In genomic region chr4:45701616-45702015, GRCh38 we compare ENCODE assay signal across 31 cellular contexts.
"Had no signal": no experiment of that assay in that cellular context is flagged by ENCODE, and none has a peak within 500 bp of the region (broad histone marks: within the 10 kb centered on the region; RNA-seq: fewer than 3 reads in every experiment).

No MANE protein-coding gene starts in this region.

- DNase-seq: activated CD4-positive, alpha-beta memory T cell treated with anti-CD3 and anti-CD28 coated beads, Interleukin-2, amount 10 ng/mL, durations not matched to agents 7 days and 5 days; activated CD4-positive, alpha-beta T cell treated with anti-CD3 and anti-CD28 coated beads for 1 hour; activated CD4-positive, alpha-beta T cell treated with anti-CD3 and anti-CD28 coated beads for 4 hours; activated CD4-positive, alpha-beta T cell treated with anti-CD3 and anti-CD28 coated beads, Interleukin-2, amount 10 ng/mL, durations not matched to agents 7 days and 5 days; activated CD4-positive, alpha-beta T cell treated with anti-CD3 and anti-CD28 coated beads, Interleukin-2, amount 50 U/mL, for 4 hours; activated CD4-positive, CD25-positive, alpha-beta regulatory T cell; activated CD8-positive, alpha-beta memory T cell treated with anti-CD3 and anti-CD28 coated beads, Interleukin-2, amount 50 U/mL, for 48 hours; activated gamma-delta T cell; activated naive CD4-positive, alpha-beta T cell; activated naive CD4-positive, alpha-beta T cell treated with anti-CD3 and anti-CD28 coated beads, Interleukin-2, amount 10 ng/mL, durations not matched to agents 7 days and 5 days; activated naive CD8-positive, alpha-beta T cell treated with anti-CD3 and anti-CD28 coated beads, Interleukin-2, amount 10 ng/mL, durations not matched to agents 7 days and 5 days; activated T-cell treated with anti-CD3 and anti-CD28 coated beads for 4 hours; activated T-cell treated with anti-CD3 and anti-CD28 coated beads, Interleukin-2, amount 50 U/mL, for 24 hours; activated T-cell treated with anti-CD3 and anti-CD28 coated beads, Interleukin-2, amount 50 U/mL, for 72 hours; central memory CD4-positive, alpha-beta T cell; cortex of kidney; dermis blood vessel endothelial cell; effector CD4-positive, alpha-beta T cell; effector memory CD8-positive, alpha-beta T cell; erythroblast; foreskin keratinocyte; gastrocnemius medialis; glutamatergic neuron; heart left ventricle; T-helper 2 cell had no signal

- H3K4me1 ChIP-seq: ascending aorta, breast epithelium, esophagus muscularis mucosa, foreskin keratinocyte, gastrocnemius medialis, heart left ventricle had no signal

- H3K36me3 ChIP-seq: ascending aorta, breast epithelium, cardiac muscle cell, esophagus muscularis mucosa, gastrocnemius medialis, heart left ventricle had no signal

- H3K9me3 ChIP-seq: ascending aorta, breast epithelium, esophagus muscularis mucosa, gastrocnemius medialis had no signal

- H3K4me3 Mint-ChIP-seq: activated CD4-positive, alpha-beta memory T cell treated with anti-CD3 and anti-CD28 coated beads, Interleukin-2, amount 10 ng/mL, durations not matched to agents 7 days and 5 days; activated CD4-positive, alpha-beta T cell treated with anti-CD3 and anti-CD28 coated beads, Interleukin-2, amount 10 ng/mL, durations not matched to agents 7 days and 5 days; activated naive CD4-positive, alpha-beta T cell treated with anti-CD3 and anti-CD28 coated beads, Interleukin-2, amount 10 ng/mL, durations not matched to agents 7 days and 5 days; activated naive CD8-positive, alpha-beta T cell treated with anti-CD3 and anti-CD28 coated beads, Interleukin-2, amount 10 ng/mL, durations not matched to agents 7 days and 5 days; activated T-cell treated with anti-CD3 and anti-CD28 coated beads, Interleukin-2, amount 50 U/mL, for 24 hours; activated T-cell treated with anti-CD3 and anti-CD28 coated beads, Interleukin-2, amount 50 U/mL, for 72 hours; brain; effector memory CD8-positive, alpha-beta T cell had no signal

- H3K27me3 ChIP-seq: ascending aorta, breast epithelium, cardiac muscle cell, esophagus muscularis mucosa, foreskin keratinocyte, gastrocnemius medialis, heart left ventricle had no signal

- ATAC-seq: activated naive CD4-positive, alpha-beta T cell treated with anti-CD3 and anti-CD28 coated beads, Interleukin-2, amount 50 U/mL, for 72 hours; activated T-cell treated with anti-CD3 and anti-CD28 coated beads, Interleukin-2, amount 50 U/mL, for 72 hours; effector memory CD8-positive, alpha-beta T cell; foreskin keratinocyte; gastrocnemius medialis; heart left ventricle had no signal

- H3K4me3 ChIP-seq: ascending aorta, breast epithelium, cardiac muscle cell, esophagus muscularis mucosa, gastrocnemius medialis, heart left ventricle had no signal

- H3K4me1 Mint-ChIP-seq: activated CD4-positive, alpha-beta memory T cell treated with anti-CD3 and anti-CD28 coated beads, Interleukin-2, amount 10 ng/mL, durations not matched to agents 7 days and 5 days; activated CD4-positive, alpha-beta T cell treated with anti-CD3 and anti-CD28 coated beads, Interleukin-2, amount 10 ng/mL, durations not matched to agents 7 days and 5 days; activated naive CD4-positive, alpha-beta T cell treated with anti-CD3 and anti-CD28 coated beads, Interleukin-2, amount 10 ng/mL, durations not matched to agents 7 days and 5 days; activated naive CD8-positive, alpha-beta T cell treated with anti-CD3 and anti-CD28 coated beads, Interleukin-2, amount 10 ng/mL, durations not matched to agents 7 days and 5 days; brain had no signal

- H3K27ac ChIP-seq: ascending aorta, breast epithelium, cardiac muscle cell, esophagus muscularis mucosa, foreskin keratinocyte, gastrocnemius medialis, heart left ventricle had no signal

- H3K27ac Mint-ChIP-seq: activated CD4-positive, alpha-beta memory T cell treated with anti-CD3 and anti-CD28 coated beads, Interleukin-2, amount 10 ng/mL, durations not matched to agents 7 days and 5 days; activated CD4-positive, alpha-beta T cell treated with anti-CD3 and anti-CD28 coated beads, Interleukin-2, amount 10 ng/mL, durations not matched to agents 7 days and 5 days; activated naive CD4-positive, alpha-beta T cell treated with anti-CD3 and anti-CD28 coated beads, Interleukin-2, amount 10 ng/mL, durations not matched to agents 7 days and 5 days; activated naive CD4-positive, alpha-beta T cell treated with anti-CD3 and anti-CD28 coated beads, Interleukin-2, amount 50 U/mL, for 72 hours; activated naive CD8-positive, alpha-beta T cell treated with anti-CD3 and anti-CD28 coated beads, Interleukin-2, amount 10 ng/mL, durations not matched to agents 7 days and 5 days; activated T-cell treated with anti-CD3 and anti-CD28 coated beads, Interleukin-2, amount 50 U/mL, for 24 hours; activated T-cell treated with anti-CD3 and anti-CD28 coated beads, Interleukin-2, amount 50 U/mL, for 72 hours; brain; effector memory CD8-positive, alpha-beta T cell had no signal

- H3K27me3 Mint-ChIP-seq: activated CD4-positive, alpha-beta memory T cell treated with anti-CD3 and anti-CD28 coated beads, Interleukin-2, amount 10 ng/mL, durations not matched to agents 7 days and 5 days; activated CD4-positive, alpha-beta T cell treated with anti-CD3 and anti-CD28 coated beads, Interleukin-2, amount 10 ng/mL, durations not matched to agents 7 days and 5 days; activated naive CD4-positive, alpha-beta T cell treated with anti-CD3 and anti-CD28 coated beads, Interleukin-2, amount 10 ng/mL, durations not matched to agents 7 days and 5 days; activated naive CD8-positive, alpha-beta T cell treated with anti-CD3 and anti-CD28 coated beads, Interleukin-2, amount 10 ng/mL, durations not matched to agents 7 days and 5 days; activated T-cell treated with anti-CD3 and anti-CD28 coated beads, Interleukin-2, amount 50 U/mL, for 24 hours; brain; effector memory CD8-positive, alpha-beta T cell had no signal
